Comparison of ENCODE assay signal across 1 cellular context in genomic region chr12:53624956-53625355, GRCh38.
TF ChIP-seq lines count a peak whose summit lies in the region.

No MANE protein-coding gene starts in this region.

TF ChIP-seq in endothelial cell of umbilical vein, 7 proteins besides CTCF, POLR2A, EP300 and RAD21 (continued from another document):
- TF ChIP-seq MAX (IDR thresholded peaks at IDR 0.05; ENCODE audit: insufficient read depth, insufficient read length) (no peak), EZH2 (IDR thresholded peaks at IDR 0.05; ENCODE audit: borderline replicate concordance, low read depth, low read length, severe bottlenecking) (no peak), FOS (IDR thresholded peaks at IDR 0.05; ENCODE audit: borderline replicate concordance, insufficient read depth, low read length) (no peak), JUN (IDR thresholded peaks at IDR 0.05; ENCODE audit: borderline replicate concordance, insufficient read depth, insufficient read length, low read depth) (no peak), GATA2 (IDR thresholded peaks at IDR 0.05; ENCODE audit: insufficient read depth, insufficient read length, low read depth, low read length) (no peak), MYC (IDR thresholded peaks at IDR 0.05; ENCODE audit: low read depth, low read length) (no peak)
